28 cellular contexts compared by ENCODE assay signal in the genomic region with DNA sequence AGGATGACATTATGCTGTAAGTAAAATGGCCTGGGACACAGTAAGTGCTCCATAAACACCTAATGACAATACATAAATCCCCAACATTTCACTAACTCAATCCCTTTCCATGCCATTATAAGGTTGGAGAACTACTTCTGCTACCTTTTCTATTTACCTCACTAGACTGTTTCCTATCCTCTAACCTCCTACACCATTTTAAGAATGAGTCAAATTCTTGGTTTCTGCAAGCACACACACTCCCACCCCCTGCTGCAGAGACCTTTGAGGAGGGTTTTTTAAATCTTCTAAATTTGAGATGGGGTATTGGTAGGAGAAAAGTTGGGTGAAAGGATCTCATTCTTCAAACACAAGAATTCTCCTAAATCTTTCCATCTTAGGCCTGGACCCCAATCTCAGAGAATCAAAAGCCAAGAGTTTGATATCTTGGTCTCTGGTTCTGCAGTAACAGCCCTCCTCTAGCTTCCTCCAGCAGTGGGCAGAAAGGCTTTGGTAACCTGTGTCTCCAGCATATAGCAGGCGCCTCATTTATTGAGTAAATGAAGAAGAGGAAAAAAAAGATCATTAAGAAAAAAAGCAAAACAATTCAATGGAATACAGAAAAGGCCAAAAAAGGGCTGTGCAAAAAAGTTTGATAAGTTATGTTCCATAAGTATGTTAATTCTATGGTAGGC. TPM values are rescaled to one million over a fixed set of nuclear protein-coding genes. Genes with fewer than 3 reads are reported as not detected.
DNase-seq lines count a peak whose midpoint lies in the region; ATAC-seq and TF ChIP-seq lines count a peak whose summit lies in the region.
"Had no signal": no experiment of that assay in that cellular context is flagged by ENCODE, and none has a peak within 500 bp of the region (broad histone marks: within the 10 kb centered on the region; RNA-seq: fewer than 3 reads in every experiment).

No MANE protein-coding gene starts in this region.

- H3K27me3 Mint-ChIP-seq in activated CD4-positive, alpha-beta memory T cell treated with anti-CD3 and anti-CD28 coated beads for 36 hours: no peaks in the 10 kb centered on the region
- no peaks in the 10 kb centered on the region for H3K27me3 Mint-ChIP-seq in activated CD4-positive, alpha-beta memory T cell treated with anti-CD3 and anti-CD28 coated beads, Interleukin-2, amount 10 ng/mL, durations not matched to agents 7 days and 5 days
- H3K27me3 Mint-ChIP-seq: CD4-positive, alpha-beta T cell; naive B cell; type B pancreatic cell had no signal

- no peaks in the 10 kb centered on the region for H3K79me1 ChIP-seq in mesenchymal stem cell (replicated peaks; ENCODE audit: low read length, poor library complexity, severe bottlenecking)

- peak overlapping the region; percentile 79 for H2AK5ac ChIP-seq in mesenchymal stem cell (ENCODE audit: low read length, severe bottlenecking)

- no peak overlapping the region for H3K4me3 Mint-ChIP-seq in activated CD4-positive, alpha-beta memory T cell treated with anti-CD3 and anti-CD28 coated beads for 36 hours
- H3K4me3 Mint-ChIP-seq in activated CD4-positive, alpha-beta memory T cell treated with anti-CD3 and anti-CD28 coated beads, Interleukin-2, amount 10 ng/mL, durations not matched to agents 7 days and 5 days: no peak overlapping the region
- H3K4me3 Mint-ChIP-seq: CD4-positive, alpha-beta T cell; mesothelial cell of epicardium; naive B cell; T-helper 2 cell treated with Interferon-gamma antibody and Interleukin-4, amounts not matched to agents 5 μg/mL and 100 μg/mL, for 36 hours; type B pancreatic cell had no signal

- H3K9me3 ChIP-seq in mesenchymal stem cell (ENCODE audit: control insufficient read depth, low read length): peaks cover 4% of the 10 kb centered on the region

- H3K27ac ChIP-seq in mesenchymal stem cell (ENCODE audit: low read length, poor library complexity, severe bottlenecking): no peak overlapping the region
- no peak overlapping the region for H3K27ac ChIP-seq in RWPE1
- H3K27ac ChIP-seq: breast epithelium had no signal

- H3K23ac ChIP-seq in mesenchymal stem cell (ENCODE audit: low read length in 2 of 2): no peak overlapping the region

- whole genome bisulfite sequencing in mesenchymal stem cell: no CpG with 5 or more reads among the region's 1 CpG

- no peak overlapping the region for H3K27ac Mint-ChIP-seq in activated CD4-positive, alpha-beta memory T cell treated with anti-CD3 and anti-CD28 coated beads for 36 hours
- H3K27ac Mint-ChIP-seq in activated CD4-positive, alpha-beta memory T cell treated with anti-CD3 and anti-CD28 coated beads, Interleukin-2, amount 10 ng/mL, durations not matched to agents 7 days and 5 days: no peak overlapping the region
- H3K27ac Mint-ChIP-seq: CD4-positive, alpha-beta T cell; mesothelial cell of epicardium; T-helper 2 cell treated with Interferon-gamma antibody and Interleukin-4, amounts not matched to agents 5 μg/mL and 100 μg/mL, for 36 hours; type B pancreatic cell had no signal

- no peak overlapping the region for H2AFZ ChIP-seq in mesenchymal stem cell (ENCODE audit: low read depth, low read length)

- H4K8ac ChIP-seq in mesenchymal stem cell (ENCODE audit: low read length): no peak overlapping the region

- TF ChIP-seq CTCF in RWPE1 (conservative IDR thresholded peaks at IDR 0.05; ENCODE audit: low read depth): no peak

- H3K9ac ChIP-seq in mesenchymal stem cell (ENCODE audit: low read length): no peak overlapping the region

- peaks cover 5% of the 10 kb centered on the region for H3K4me1 ChIP-seq in mesenchymal stem cell (ENCODE audit: control insufficient read depth, insufficient read depth, low read depth, low read length)
- H3K4me1 ChIP-seq: breast epithelium had no signal

- peak; percentile 27 for DNase-seq in activated CD4-positive, alpha-beta memory T cell treated with anti-CD3 and anti-CD28 coated beads for 36 hours
- DNase-seq in activated CD4-positive, alpha-beta memory T cell treated with anti-CD3 and anti-CD28 coated beads, Interleukin-2, amount 10 ng/mL, durations not matched to agents 7 days and 5 days: no peak
- DNase-seq in mesenchymal stem cell (no peak), NCI-H526 treated with DMSO at 0.1 percent for 48 hours (lab: John Stamatoyannopoulos, UW) (no peak), RWPE1 (ENCODE audit: low spot score) (no peak), head of caudate nucleus (no peak)
- DNase-seq: activated CD4-positive, alpha-beta T cell treated with anti-CD3 and anti-CD28 coated beads for 48 hours; activated gamma-delta T cell treated with Interleukin-2 at 50 U/mL for 16 hours; amniotic stem cell; CD4-positive, alpha-beta T cell; effector CD8-positive, alpha-beta T cell; glutamatergic neuron; H7; Kasumi-1; MV-4-11; naive B cell; NCI-H524; NK-92 treated with Interleukin-12 subunit alpha and Interleukin-12 subunit beta, amount 100 ng/mL, for 24 hours; PC-3; Right ventricle myocardium superior; substantia nigra had no signal

- H3K36me3 Mint-ChIP-seq in activated CD4-positive, alpha-beta memory T cell treated with anti-CD3 and anti-CD28 coated beads for 36 hours: no peaks in the 10 kb centered on the region
- H3K36me3 Mint-ChIP-seq in activated CD4-positive, alpha-beta memory T cell treated with anti-CD3 and anti-CD28 coated beads, Interleukin-2, amount 10 ng/mL, durations not matched to agents 7 days and 5 days (ENCODE audit: low read depth): peaks cover 44% of the 10 kb centered on the region
- H3K36me3 Mint-ChIP-seq: mesothelial cell of epicardium, type B pancreatic cell had no signal

- no peak overlapping the region for H3K4me2 ChIP-seq in mesenchymal stem cell (ENCODE audit: low read length, poor library complexity, severe bottlenecking)

- no peak overlapping the region for H3K4ac ChIP-seq in mesenchymal stem cell (ENCODE audit: low read depth in 1 of 2, low read length in 2 of 2)

- H3K36me3 ChIP-seq in mesenchymal stem cell (ENCODE audit: control insufficient read depth in 1 of 2, insufficient read depth in 2 of 2, low read depth in 1 of 2, low read length in 2 of 2): peaks cover 0 to 3% of the 10 kb centered on the region in 2 experiments
- H3K36me3 ChIP-seq: breast epithelium had no signal

- intact Hi-C loops in activated CD4-positive, alpha-beta memory T cell treated with anti-CD3 and anti-CD28 coated beads for 36 hours (cut with micrococcal nuclease): loop anchor here (2.0 kb wide), 1 partner anchor 16 kb away; no protein-coding TSS in a partner anchor
- intact Hi-C loops in head of caudate nucleus (cut with DNase I): no loop called here

- no peak overlapping the region for H2BK120ac ChIP-seq in mesenchymal stem cell (ENCODE audit: low read depth, low read length)

- ATAC-seq in GM18867 (IDR thresholded peaks at IDR 0.05; ENCODE audit: unreplicated experiment) (peak; percentile 39), HG03025 (IDR thresholded peaks at IDR 0.05; ENCODE audit: low FRiP score, unreplicated experiment) (peak; percentile 62)
- ATAC-seq: HepG2, PC-3 had no signal

- H3K4me1 Mint-ChIP-seq in activated CD4-positive, alpha-beta memory T cell treated with anti-CD3 and anti-CD28 coated beads for 36 hours (ENCODE audit: low read depth): peaks cover 46% of the 10 kb centered on the region
- peaks cover 39% of the 10 kb centered on the region for H3K4me1 Mint-ChIP-seq in activated CD4-positive, alpha-beta memory T cell treated with anti-CD3 and anti-CD28 coated beads, Interleukin-2, amount 10 ng/mL, durations not matched to agents 7 days and 5 days
- H3K4me1 Mint-ChIP-seq: naive B cell had no signal

- H3K14ac ChIP-seq in mesenchymal stem cell (ENCODE audit: low read length in 2 of 2): no peak overlapping the region

- H3K9me3 Mint-ChIP-seq in activated CD4-positive, alpha-beta memory T cell treated with anti-CD3 and anti-CD28 coated beads for 36 hours: no peaks in the 10 kb centered on the region
- no peaks in the 10 kb centered on the region for H3K9me3 Mint-ChIP-seq in activated CD4-positive, alpha-beta memory T cell treated with anti-CD3 and anti-CD28 coated beads, Interleukin-2, amount 10 ng/mL, durations not matched to agents 7 days and 5 days

- H3K18ac ChIP-seq in mesenchymal stem cell (ENCODE audit: low read depth in 1 of 2, low read length in 2 of 2): no peak overlapping the region

- no peak overlapping the region for H2BK5ac ChIP-seq in mesenchymal stem cell (ENCODE audit: low read depth, low read length, poor library complexity, severe bottlenecking)

- POLR2A ChIA-PET in activated CD4-positive, alpha-beta memory T cell treated with anti-CD3 and anti-CD28 coated beads for 36 hours (lab: Charles Lee): no interaction called here
- POLR2A ChIA-PET in activated CD4-positive, alpha-beta memory T cell treated with anti-CD3 and anti-CD28 coated beads, Interleukin-2, amount 10 ng/mL, durations not matched to agents 7 days and 5 days (lab: Charles Lee): no interaction called here
- POLR2A ChIA-PET in RWPE1 (lab: Yijun Ruan, JAX; ENCODE audit: low non-redundant PET): no interaction called here

- no peak overlapping the region for H3K4me3 ChIP-seq in mesenchymal stem cell (ENCODE audit: insufficient read depth in 1 of 2, low read depth in 1 of 2, low read length in 2 of 2)
- H3K4me3 ChIP-seq: breast epithelium had no signal

- no peak overlapping the region for H4K91ac ChIP-seq in mesenchymal stem cell (ENCODE audit: low read length)

- no peak overlapping the region for H2BK15ac ChIP-seq in mesenchymal stem cell (ENCODE audit: low read depth, poor library complexity, severe bottlenecking)

- no peak overlapping the region for H2BK12ac ChIP-seq in mesenchymal stem cell (ENCODE audit: low read length in 2 of 2)

- CTCF ChIA-PET in activated CD4-positive, alpha-beta memory T cell treated with anti-CD3 and anti-CD28 coated beads for 36 hours (lab: Charles Lee): no interaction called here
- CTCF ChIA-PET in activated CD4-positive, alpha-beta memory T cell treated with anti-CD3 and anti-CD28 coated beads, Interleukin-2, amount 10 ng/mL, durations not matched to agents 7 days and 5 days (lab: Charles Lee): interaction anchor here (1.0 kb wide), 1 partner anchor 57 kb away, joined by 4 read pairs; no protein-coding TSS in a partner anchor
- CTCF ChIA-PET in RWPE1 (lab: Yijun Ruan, JAX): no interaction called here

- H3K27me3 ChIP-seq in mesenchymal stem cell (ENCODE audit: control insufficient read depth in 1 of 2, insufficient read depth in 1 of 2, low read length in 2 of 2): no peaks in the 10 kb centered on the region
- H3K27me3 ChIP-seq: breast epithelium had no signal

RNA-seq across cellular contexts. Expression of a gene that starts 42.3 kb away (rescaled TPM):
- total RNA-seq in activated CD4-positive, alpha-beta memory T cell treated with anti-CD3 and anti-CD28 coated beads for 36 hours: 10 to 100 TPM; 10.2 TPM
- total RNA-seq in activated CD4-positive, alpha-beta memory T cell treated with anti-CD3 and anti-CD28 coated beads, Interleukin-2, amount 10 ng/mL, durations not matched to agents 7 days and 5 days: 10 to 100 TPM; 93.0 to 99.2 TPM
- polyA plus RNA-seq in mesenchymal stem cell (2013, experiment 1 of 2): 2.3 TPM
- polyA plus RNA-seq in mesenchymal stem cell (2013, experiment 2 of 2): 2.1 TPM

Comparison
In these comparisons a context has a peak if more than half of its experiments do, and no peak if none do; other contexts are left out.
1. RNA of a gene that starts 42.3 kb away (total RNA-seq): 93.0 to 99.2 TPM in activated CD4-positive, alpha-beta memory T cell treated with anti-CD3 and anti-CD28 coated beads, Interleukin-2, amount 10 ng/mL, durations not matched to agents 7 days and 5 days; 10.2 TPM in activated CD4-positive, alpha-beta memory T cell treated with anti-CD3 and anti-CD28 coated beads for 36 hours; every median in the first group is over 4 times any median in the second.